22 cellular contexts compared by ENCODE assay signal in genomic region chr14:31190220-31190605, GRCh38. TPM values are rescaled to one million over a fixed set of nuclear protein-coding genes. Genes with fewer than 3 reads are reported as not detected.
DNase-seq lines count a peak whose midpoint lies in the region; ATAC-seq and TF ChIP-seq lines count a peak whose summit lies in the region.
"Had no signal": no experiment of that assay in that cellular context is flagged by ENCODE, and none has a peak within 500 bp of the region (broad histone marks: within the 10 kb centered on the region; RNA-seq: fewer than 3 reads in every experiment).

No MANE protein-coding gene starts in this region.

- peak overlapping the region in 6 of 7 donors; percentile 11 to 77 (median 62) for H3K27ac Mint-ChIP-seq in CD4-positive, alpha-beta memory T cell
- 0 out of 2 replicates have a peak overlapping the region, but pooled peaks have one; percentile 29 for H3K27ac Mint-ChIP-seq in WTC11
- peak overlapping the region; percentile 0 for H3K27ac Mint-ChIP-seq in mesothelial cell of epicardium
- H3K27ac Mint-ChIP-seq: GM23338 had no signal

- CTCF ChIA-PET in CD4-positive, alpha-beta memory T cell (lab: Charles Lee; ENCODE audit: partially characterized antibody) = interaction anchor here (1.6 kb wide), 1 partner anchor 18 kb away, joined by 3 read pairs; no protein-coding TSS in a partner anchor
- CTCF ChIA-PET in WTC11 (lab: Charles Lee) = no interaction called here

- H3K36me3 ChIP-seq in CD4-positive, alpha-beta memory T cell (ENCODE audit: insufficient read depth, low read length) = peaks cover 3% of the 10 kb centered on the region

- H3K4me1 ChIP-seq in CD4-positive, alpha-beta memory T cell (ENCODE audit: insufficient read depth, low read length) = peaks cover 12% of the 10 kb centered on the region

- peaks cover 21 to 39% of the 10 kb centered on the region in 2 donors for H3K36me3 Mint-ChIP-seq in CD4-positive, alpha-beta memory T cell
- peaks cover 21% of the 10 kb centered on the region for H3K36me3 Mint-ChIP-seq in WTC11
- H3K36me3 Mint-ChIP-seq in mesothelial cell of epicardium = peaks cover 22% of the 10 kb centered on the region

- DNase-seq in CD4-positive, alpha-beta memory T cell = no peak
- DNase-seq in WTC11 (ENCODE audit: low spot score) = no peak
- DNase-seq in left colon = no peak
- DNase-seq in mesothelial cell of epicardium (ENCODE audit: low spot score in 2 of 2, unreplicated experiment in 2 of 2) = no peak
- no peak for DNase-seq in GF-D8 (lab: John Stamatoyannopoulos, UW)
- DNase-seq in activated CD4-positive, CD25-positive, alpha-beta regulatory T cell treated with anti-CD3 and anti-CD28 coated beads, Interleukin-2, amount 50 U/mL, for 72 hours = no peak
- DNase-seq: C1 segment of cervical spinal cord, DMS53, H9, MM.1S, NCI-H2029 treated with DMSO at 0.1 percent for 48 hours, NCI-H446 treated with DMSO at 0.1 percent for 48 hours, NCI-H526, Right ventricle myocardium superior, RPMI8226 had no signal

- H3K4me3 ChIP-seq in CD4-positive, alpha-beta memory T cell (ENCODE audit: low read length in 2 of 2) = no peak overlapping the region
- H3K4me3 ChIP-seq: A549, GM23338, SJSA1 had no signal

- intact Hi-C loops in CD4-positive, alpha-beta memory T cell (cut with micrococcal nuclease) = no loop called here
- intact Hi-C loops in left colon (cut with DNase I, micrococcal nuclease) = loop anchor here in 1 of 2 donors (10.0 kb wide), 1 partner anchor 155 kb away; no protein-coding TSS in a partner anchor

- H3K9me3 Mint-ChIP-seq in CD4-positive, alpha-beta memory T cell = no peaks in the 10 kb centered on the region
- no peaks in the 10 kb centered on the region for H3K9me3 Mint-ChIP-seq in WTC11
- H3K9me3 Mint-ChIP-seq in mesothelial cell of epicardium = peaks cover 9% of the 10 kb centered on the region
- H3K9me3 Mint-ChIP-seq: GM23338, H9, IgD-negative memory B cell had no signal

- ATAC-seq in WTC11 (no peak), left colon (peak; percentile 54), GM18517 (IDR thresholded peaks at IDR 0.05; ENCODE audit: unreplicated experiment) (no peak), HG02938 (IDR thresholded peaks at IDR 0.05; ENCODE audit: unreplicated experiment) (no peak)
- ATAC-seq: A549, GM23338 had no signal

- no peaks in the 10 kb centered on the region for H3K9me3 ChIP-seq in CD4-positive, alpha-beta memory T cell (ENCODE audit: control insufficient read depth in 1 of 2, low read length in 2 of 2)
- H3K9me3 ChIP-seq: A549, SJSA1 had no signal

- H3K4me1 Mint-ChIP-seq in CD4-positive, alpha-beta memory T cell = peaks cover 27 to 52% (median 40%) of the 10 kb centered on the region in 4 donors
- peaks cover 3% of the 10 kb centered on the region for H3K4me1 Mint-ChIP-seq in WTC11
- peaks cover 3% of the 10 kb centered on the region for H3K4me1 Mint-ChIP-seq in mesothelial cell of epicardium

- no peak for TF ChIP-seq CTCF in WTC11 (IDR thresholded peaks at IDR 0.05)
- TF ChIP-seq CTCF in mesothelial cell of epicardium (IDR thresholded peaks at IDR 0.05; ENCODE audit: unreplicated experiment) = no peak

- no peaks in the 10 kb centered on the region for H3K27me3 ChIP-seq in CD4-positive, alpha-beta memory T cell (ENCODE audit: insufficient read depth, low read length)
- H3K27me3 ChIP-seq: SJSA1 had no signal

- H3K27ac ChIP-seq in CD4-positive, alpha-beta memory T cell (ENCODE audit: low read depth, low read length) = no peak overlapping the region
- H3K27ac ChIP-seq: A549, KMS-11, SJSA1 had no signal

- H3K27me3 Mint-ChIP-seq in CD4-positive, alpha-beta memory T cell = no peaks in the 10 kb centered on the region
- no peaks in the 10 kb centered on the region for H3K27me3 Mint-ChIP-seq in WTC11 (ENCODE audit: low read depth)
- H3K27me3 Mint-ChIP-seq in mesothelial cell of epicardium (ENCODE audit: low read depth) = no peaks in the 10 kb centered on the region
- H3K27me3 Mint-ChIP-seq: IgD-negative memory B cell had no signal

- POLR2A ChIA-PET in CD4-positive, alpha-beta memory T cell (lab: Charles Lee; ENCODE audit: partially characterized antibody) = interaction anchor here (1.2 kb wide), 1 partner anchor 17 kb away, joined by 3 read pairs; no protein-coding TSS in a partner anchor
- POLR2A ChIA-PET in WTC11 (lab: Charles Lee) = no interaction called here

- no peak overlapping the region for H3K4me3 Mint-ChIP-seq in CD4-positive, alpha-beta memory T cell
- H3K4me3 Mint-ChIP-seq in WTC11 = no peak overlapping the region
- H3K4me3 Mint-ChIP-seq in mesothelial cell of epicardium = no peak overlapping the region
- H3K4me3 Mint-ChIP-seq: GM23338, H9 had no signal

TF ChIP-seq in WTC11, 78 proteins besides CTCF, POLR2A, EP300 and RAD21:
- TF ChIP-seq ATF6 (CRISPR knock-in tag; IDR thresholded peaks at IDR 0.05) (no peak), GTF2I (CRISPR knock-in tag; conservative IDR thresholded peaks at IDR 0.05) (no peak), ZNF512 (CRISPR knock-in tag; IDR thresholded peaks at IDR 0.05; ENCODE audit: borderline replicate concordance) (no peak), ZBTB21 (CRISPR knock-in tag; IDR thresholded peaks at IDR 0.05; ENCODE audit: borderline replicate concordance) (no peak), HMGXB4 (CRISPR knock-in tag; IDR thresholded peaks at IDR 0.05) (no peak), USF1 (CRISPR knock-in tag; IDR thresholded peaks at IDR 0.05) (no peak), ERG (CRISPR knock-in tag; IDR thresholded peaks at IDR 0.05) (no peak), ZNF121 (CRISPR knock-in tag; IDR thresholded peaks at IDR 0.05) (no peak)

RNA-seq across cellular contexts. Expression of gene HECTD1, which starts 17.4 kb away (rescaled TPM):
- total RNA-seq in CD4-positive, alpha-beta memory T cell = 100 to 1,000 TPM; 157 to 170 TPM
- polyA plus RNA-seq in CD4-positive, alpha-beta memory T cell = 10 to 100 TPM; 15.6 to 36.3 TPM
- 81.7 to 89.1 TPM (median 88.5 TPM) in 3 replicates for total RNA-seq in WTC11 (2021)
- 100 to 1,000 TPM; 129 to 142 TPM for total RNA-seq in left colon
- 177 to 195 TPM (median 184 TPM) in 3 replicates for total RNA-seq in mesothelial cell of epicardium

Comparison
In these comparisons a context has a peak if more than half of its experiments do, and no peak if none do; other contexts are left out.
1. H3K27ac Mint-ChIP-seq: peak in every context shown above with its lines; median percentile 62 in CD4-positive, alpha-beta memory T cell; 29 in WTC11; 0 in mesothelial cell of epicardium.